2 cellular contexts compared by ENCODE assay signal in the genomic region with DNA sequence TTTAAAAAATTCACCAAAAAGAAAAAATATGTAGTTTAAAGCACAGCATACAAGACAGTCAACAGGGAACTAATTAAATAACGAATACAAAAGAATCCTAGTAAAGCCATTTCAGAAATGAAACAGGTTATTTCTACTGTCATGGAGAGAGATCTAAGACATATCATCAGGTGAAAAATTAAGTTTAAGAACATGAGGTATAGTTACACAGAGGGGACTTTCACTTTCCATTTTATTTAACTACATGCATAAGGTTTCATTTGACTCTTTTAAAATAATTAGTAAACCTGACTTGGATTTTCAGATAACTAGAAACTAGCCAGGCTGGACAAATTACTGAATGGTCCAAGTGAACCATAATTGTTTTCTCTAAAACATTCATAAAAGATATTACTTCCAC.
TF ChIP-seq lines count a peak whose summit lies in the region.

No MANE protein-coding gene starts in this region.

TF ChIP-seq in HepG2, 621 proteins besides CTCF, POLR2A, EP300 and RAD21:
- TF ChIP-seq RBFOX2 (IDR thresholded peaks at IDR 0.05; ENCODE audit: low read depth, low read length), result peak; percentile 61
- TF ChIP-seq ZNF432 (CRISPR knock-in tag; IDR thresholded peaks at IDR 0.05; ENCODE audit: borderline replicate concordance), result no peak
- 0 out of 2 replicates have a peak, but pooled peaks have one; percentile 34 for TF ChIP-seq HNRNPUL1 (IDR thresholded peaks at IDR 0.05; ENCODE audit: low read depth, low read length)
- peak; percentile 54 for TF ChIP-seq AGO2 (optimal IDR thresholded peaks at IDR 0.05; ENCODE audit: low read depth, low read length)
- TF ChIP-seq, protein P1, sequence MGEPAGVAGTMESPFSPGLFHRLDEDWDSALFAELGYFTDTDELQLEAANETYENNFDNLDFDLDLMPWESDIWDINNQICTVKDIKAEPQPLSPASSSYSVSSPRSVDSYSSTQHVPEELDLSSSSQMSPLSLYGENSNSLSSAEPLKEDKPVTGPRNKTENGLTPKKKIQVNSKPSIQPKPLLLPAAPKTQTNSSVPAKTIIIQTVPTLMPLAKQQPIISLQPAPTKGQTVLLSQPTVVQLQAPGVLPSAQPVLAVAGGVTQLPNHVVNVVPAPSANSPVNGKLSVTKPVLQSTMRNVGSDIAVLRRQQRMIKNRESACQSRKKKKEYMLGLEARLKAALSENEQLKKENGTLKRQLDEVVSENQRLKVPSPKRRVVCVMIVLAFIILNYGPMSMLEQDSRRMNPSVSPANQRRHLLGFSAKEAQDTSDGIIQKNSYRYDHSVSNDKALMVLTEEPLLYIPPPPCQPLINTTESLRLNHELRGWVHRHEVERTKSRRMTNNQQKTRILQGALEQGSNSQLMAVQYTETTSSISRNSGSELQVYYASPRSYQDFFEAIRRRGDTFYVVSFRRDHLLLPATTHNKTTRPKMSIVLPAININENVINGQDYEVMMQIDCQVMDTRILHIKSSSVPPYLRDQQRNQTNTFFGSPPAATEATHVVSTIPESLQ (CRISPR knock-in tag; conservative IDR thresholded peaks at IDR 0.05), result 0 out of 2 replicates have a peak, but pooled peaks have one; percentile 40
- TF ChIP-seq ZBTB43 (CRISPR knock-in tag; conservative IDR thresholded peaks at IDR 0.05), result no peak

TF ChIP-seq in SK-N-SH treated with all-trans-retinoic acid at 6 μM for 48 hours, 23 proteins besides CTCF, POLR2A, EP300 and RAD21:
- TF ChIP-seq RARB (CRISPR knock-in tag; IDR thresholded peaks at IDR 0.05), result no peak
- TF ChIP-seq ISL1 (CRISPR knock-in tag; IDR thresholded peaks at IDR 0.05), result no peak
- TF ChIP-seq, protein P2, sequence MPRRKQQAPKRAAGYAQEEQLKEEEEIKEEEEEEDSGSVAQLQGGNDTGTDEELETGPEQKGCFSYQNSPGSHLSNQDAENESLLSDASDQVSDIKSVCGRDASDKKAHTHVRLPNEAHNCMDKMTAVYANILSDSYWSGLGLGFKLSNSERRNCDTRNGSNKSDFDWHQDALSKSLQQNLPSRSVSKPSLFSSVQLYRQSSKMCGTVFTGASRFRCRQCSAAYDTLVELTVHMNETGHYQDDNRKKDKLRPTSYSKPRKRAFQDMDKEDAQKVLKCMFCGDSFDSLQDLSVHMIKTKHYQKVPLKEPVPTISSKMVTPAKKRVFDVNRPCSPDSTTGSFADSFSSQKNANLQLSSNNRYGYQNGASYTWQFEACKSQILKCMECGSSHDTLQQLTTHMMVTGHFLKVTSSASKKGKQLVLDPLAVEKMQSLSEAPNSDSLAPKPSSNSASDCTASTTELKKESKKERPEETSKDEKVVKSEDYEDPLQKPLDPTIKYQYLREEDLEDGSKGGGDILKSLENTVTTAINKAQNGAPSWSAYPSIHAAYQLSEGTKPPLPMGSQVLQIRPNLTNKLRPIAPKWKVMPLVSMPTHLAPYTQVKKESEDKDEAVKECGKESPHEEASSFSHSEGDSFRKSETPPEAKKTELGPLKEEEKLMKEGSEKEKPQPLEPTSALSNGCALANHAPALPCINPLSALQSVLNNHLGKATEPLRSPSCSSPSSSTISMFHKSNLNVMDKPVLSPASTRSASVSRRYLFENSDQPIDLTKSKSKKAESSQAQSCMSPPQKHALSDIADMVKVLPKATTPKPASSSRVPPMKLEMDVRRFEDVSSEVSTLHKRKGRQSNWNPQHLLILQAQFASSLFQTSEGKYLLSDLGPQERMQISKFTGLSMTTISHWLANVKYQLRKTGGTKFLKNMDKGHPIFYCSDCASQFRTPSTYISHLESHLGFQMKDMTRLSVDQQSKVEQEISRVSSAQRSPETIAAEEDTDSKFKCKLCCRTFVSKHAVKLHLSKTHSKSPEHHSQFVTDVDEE (CRISPR knock-in tag; IDR thresholded peaks at IDR 0.05), result no peak
- TF ChIP-seq ZFP30 (CRISPR knock-in tag; IDR thresholded peaks at IDR 0.05), result no peak
- TF ChIP-seq SNAI2 (CRISPR knock-in tag; IDR thresholded peaks at IDR 0.05), result no peak
- no peak for TF ChIP-seq BACH2 (CRISPR knock-in tag; IDR thresholded peaks at IDR 0.05; ENCODE audit: borderline replicate concordance)
- no peak for TF ChIP-seq ARNTL (CRISPR knock-in tag; IDR thresholded peaks at IDR 0.05; ENCODE audit: borderline replicate concordance, low read depth)
- TF ChIP-seq TOX (CRISPR knock-in tag; IDR thresholded peaks at IDR 0.05; ENCODE audit: borderline replicate concordance), result no peak
- no peak for TF ChIP-seq GLIS3 (CRISPR knock-in tag; IDR thresholded peaks at IDR 0.05)
- TF ChIP-seq, protein P3, sequence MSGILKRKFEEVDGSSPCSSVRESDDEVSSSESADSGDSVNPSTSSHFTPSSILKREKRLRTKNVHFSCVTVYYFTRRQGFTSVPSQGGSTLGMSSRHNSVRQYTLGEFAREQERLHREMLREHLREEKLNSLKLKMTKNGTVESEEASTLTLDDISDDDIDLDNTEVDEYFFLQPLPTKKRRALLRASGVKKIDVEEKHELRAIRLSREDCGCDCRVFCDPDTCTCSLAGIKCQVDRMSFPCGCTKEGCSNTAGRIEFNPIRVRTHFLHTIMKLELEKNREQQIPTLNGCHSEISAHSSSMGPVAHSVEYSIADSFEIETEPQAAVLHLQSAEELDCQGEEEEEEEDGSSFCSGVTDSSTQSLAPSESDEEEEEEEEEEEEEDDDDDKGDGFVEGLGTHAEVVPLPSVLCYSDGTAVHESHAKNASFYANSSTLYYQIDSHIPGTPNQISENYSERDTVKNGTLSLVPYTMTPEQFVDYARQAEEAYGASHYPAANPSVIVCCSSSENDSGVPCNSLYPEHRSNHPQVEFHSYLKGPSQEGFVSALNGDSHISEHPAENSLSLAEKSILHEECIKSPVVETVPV (CRISPR knock-in tag; IDR thresholded peaks at IDR 0.05), result no peak
- TF ChIP-seq TCF4 (CRISPR knock-in tag; IDR thresholded peaks at IDR 0.05; ENCODE audit: borderline replicate concordance), result no peak
- no peak for TF ChIP-seq CSDC2 (CRISPR knock-in tag; IDR thresholded peaks at IDR 0.05)
- no peak for TF ChIP-seq CREB5 (CRISPR knock-in tag; IDR thresholded peaks at IDR 0.05; ENCODE audit: low read depth)
- TF ChIP-seq PPARA (CRISPR knock-in tag; IDR thresholded peaks at IDR 0.05; ENCODE audit: borderline replicate concordance), result no peak
- no peak for TF ChIP-seq ZFP3 (CRISPR knock-in tag; IDR thresholded peaks at IDR 0.05)
- TF ChIP-seq ZC3H10 (CRISPR knock-in tag; IDR thresholded peaks at IDR 0.05), result no peak
- no peak for TF ChIP-seq OSR1 (CRISPR knock-in tag; IDR thresholded peaks at IDR 0.05)
- TF ChIP-seq, protein P4, sequence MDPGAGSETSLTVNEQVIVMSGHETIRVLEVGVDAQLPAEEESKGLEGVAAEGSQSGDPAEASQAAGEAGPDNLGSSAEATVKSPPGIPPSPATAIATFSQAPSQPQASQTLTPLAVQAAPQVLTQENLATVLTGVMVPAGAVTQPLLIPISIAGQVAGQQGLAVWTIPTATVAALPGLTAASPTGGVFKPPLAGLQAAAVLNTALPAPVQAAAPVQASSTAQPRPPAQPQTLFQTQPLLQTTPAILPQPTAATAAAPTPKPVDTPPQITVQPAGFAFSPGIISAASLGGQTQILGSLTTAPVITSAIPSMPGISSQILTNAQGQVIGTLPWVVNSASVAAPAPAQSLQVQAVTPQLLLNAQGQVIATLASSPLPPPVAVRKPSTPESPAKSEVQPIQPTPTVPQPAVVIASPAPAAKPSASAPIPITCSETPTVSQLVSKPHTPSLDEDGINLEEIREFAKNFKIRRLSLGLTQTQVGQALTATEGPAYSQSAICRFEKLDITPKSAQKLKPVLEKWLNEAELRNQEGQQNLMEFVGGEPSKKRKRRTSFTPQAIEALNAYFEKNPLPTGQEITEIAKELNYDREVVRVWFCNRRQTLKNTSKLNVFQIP (CRISPR knock-in tag; IDR thresholded peaks at IDR 0.05; ENCODE audit: borderline replicate concordance, low read depth), result no peak
- no peak for TF ChIP-seq ZNF70 (CRISPR knock-in tag; IDR thresholded peaks at IDR 0.05)
